8 cellular contexts compared by ENCODE assay signal in the genomic region with DNA sequence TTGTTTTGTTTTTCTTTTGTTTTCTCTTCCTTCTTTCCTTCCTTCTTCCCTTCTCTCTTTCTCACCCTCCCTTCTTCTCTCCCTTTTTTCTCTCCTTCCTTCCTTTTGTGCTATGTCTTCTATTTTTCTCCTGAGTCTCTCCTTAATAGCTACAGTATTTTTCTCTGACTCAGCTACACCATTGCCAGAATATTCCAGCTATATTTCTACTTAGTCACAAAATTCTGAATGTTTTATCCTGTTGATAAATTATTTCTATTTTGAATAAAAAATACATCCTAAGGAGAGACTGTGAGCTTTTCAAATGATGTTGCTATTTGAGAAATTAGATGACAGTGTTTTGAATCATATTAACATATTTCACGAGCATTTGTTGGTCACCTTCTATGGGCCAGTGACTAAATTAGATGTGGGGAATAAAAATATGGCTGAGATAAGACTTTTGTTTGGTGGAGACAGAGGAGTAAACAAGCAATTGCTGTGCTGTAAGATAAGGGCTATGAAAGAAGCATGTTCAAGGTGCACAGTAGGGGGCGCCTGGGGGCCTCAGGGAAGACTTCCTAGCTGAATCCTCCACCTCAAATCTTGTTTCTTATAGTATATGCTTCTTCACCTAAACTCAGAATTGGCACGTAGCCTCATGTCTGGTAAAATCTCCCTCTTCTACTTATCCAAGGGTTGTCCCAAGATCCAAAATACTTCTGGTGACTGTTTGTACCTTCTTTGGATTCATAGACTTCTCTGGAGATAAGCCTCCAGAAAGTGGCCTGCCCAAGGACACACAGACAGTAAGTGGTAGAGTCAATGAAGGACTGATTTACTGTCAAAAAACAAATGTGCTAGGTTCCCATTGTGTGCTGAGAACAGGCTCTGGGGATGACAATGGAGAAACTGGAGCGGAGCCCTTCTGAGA.
DNase-seq lines count a peak whose midpoint lies in the region; ATAC-seq and TF ChIP-seq lines count a peak whose summit lies in the region.

No MANE protein-coding gene starts in this region.

- no peak for TF ChIP-seq EP300 in sigmoid colon (IDR thresholded peaks at IDR 0.05)

- intact Hi-C loops in sigmoid colon (cut with DNase I), result no loop called here

- no peaks in the 10 kb centered on the region for H3K9me3 Mint-ChIP-seq in type B pancreatic cell

- no peak overlapping the region for H3K27ac Mint-ChIP-seq in type B pancreatic cell

- no peaks in the 10 kb centered on the region for H3K9me3 ChIP-seq in AG04450 (ENCODE audit: control insufficient read depth, insufficient read depth, low read length)
- H3K9me3 ChIP-seq in liver (ENCODE audit: control insufficient read depth in 4 of 4, low read length in 3 of 4), result peaks cover 0 to 2% (median 0%) of the 10 kb centered on the region in 4 donors
- no peaks in the 10 kb centered on the region for H3K9me3 ChIP-seq in sigmoid colon

- no peak overlapping the region for H3K4me3 Mint-ChIP-seq in type B pancreatic cell

- WGBS in liver, result 52% methylated on average over 4 of the region's 4 CpGs
- WGBS in sigmoid colon, 2 donors, result 46 to 58% methylated on average over 4 of the region's 4 CpGs

- H3K36me3 ChIP-seq in liver (ENCODE audit: control insufficient read depth in 4 of 4, insufficient read depth in 3 of 4, low read depth in 1 of 4, low read length in 3 of 4) (no peaks in the 10 kb centered on the region), sigmoid colon (no peaks in the 10 kb centered on the region)

- no peak for ATAC-seq in HG02610 (IDR thresholded peaks at IDR 0.05; ENCODE audit: unreplicated experiment)

- peaks cover 5% of the 10 kb centered on the region for H3K27me3 Mint-ChIP-seq in type B pancreatic cell

- peaks cover 0 to 19% (median 6%) of the 10 kb centered on the region in 4 donors for H3K4me1 ChIP-seq in liver (ENCODE audit: control insufficient read depth in 4 of 4, insufficient read depth in 4 of 4, low read length in 3 of 4)
- H3K4me1 ChIP-seq in sigmoid colon, result no peaks in the 10 kb centered on the region

- TF ChIP-seq POLR2A in sigmoid colon (IDR thresholded peaks at IDR 0.05), result no peak

- H3K27me3 ChIP-seq in AG04450 (ENCODE audit: control insufficient read depth, insufficient read depth, low read length), result no peaks in the 10 kb centered on the region
- no peaks in the 10 kb centered on the region for H3K27me3 ChIP-seq in liver (ENCODE audit: control insufficient read depth in 4 of 4, insufficient read depth in 4 of 4, low read length in 3 of 4)
- H3K27me3 ChIP-seq in sigmoid colon, result no peaks in the 10 kb centered on the region

- H3K36me3 Mint-ChIP-seq in type B pancreatic cell, result no peaks in the 10 kb centered on the region

- peaks cover 20% of the 10 kb centered on the region for H3K4me1 Mint-ChIP-seq in type B pancreatic cell (ENCODE audit: unreplicated experiment)

- TF ChIP-seq RAD21 in liver (IDR thresholded peaks at IDR 0.05), result peak; percentile 40 to 42

- CTCF ChIA-PET in AG04450 (lab: Charles Lee), result interaction anchor here (0.6 to 2.6 kb wide), 33 partner anchors 9 to 557 kb away, joined by 3 to 21 read pairs (median 4); no protein-coding TSS in a partner anchor

- in situ Hi-C loops in GM13976 (cut with MboI; ENCODE audit: low sequenced_read_pairs, unreplicated experiment), result no loop called here

- POLR2A ChIA-PET in AG04450 (lab: Yijun Ruan, JAX), result no interaction called here

- no peak overlapping the region for H3K4me3 ChIP-seq in AG04450 (ENCODE audit: low read depth, low read length)
- H3K4me3 ChIP-seq in liver (ENCODE audit: low read depth in 1 of 3, low read length in 3 of 3), result no peak overlapping the region
- H3K4me3 ChIP-seq in sigmoid colon, result no peak overlapping the region

- TF ChIP-seq CTCF in AG04450 (IDR thresholded peaks at IDR 0.05; ENCODE audit: low read depth, low read length) (peak; percentile 80), GM13976 (IDR thresholded peaks at IDR 0.05; ENCODE audit: borderline replicate concordance, control extremely low read depth, extremely low read depth, insufficient read depth, missing control alignments) (peak; percentile 51), liver (IDR thresholded peaks at IDR 0.05; ENCODE audit: low read depth, low read length, missing input control) (peak; percentile 22), type B pancreatic cell (conservative IDR thresholded peaks at IDR 0.05) (peak; percentile 73), sigmoid colon (IDR thresholded peaks at IDR 0.05) (no peak)

- DNase-seq in AG04450 (ENCODE audit: low read depth, low spot score), result no peak
- no peak for DNase-seq in GM13976 (ENCODE audit: low spot score)
- peak; percentile 75 for DNase-seq in SHP77 treated with DMSO at 0.1 percent for 48 hours (lab: John Stamatoyannopoulos, UW)
- peak; percentile 23 for DNase-seq in amniotic stem cell (lab: John Stamatoyannopoulos, UW)
- DNase-seq in type B pancreatic cell (ENCODE audit: extremely low spot score, unreplicated experiment), result no peak
- DNase-seq in sigmoid colon, result no peak

- H3K9ac ChIP-seq in liver (ENCODE audit: low read depth in 1 of 2, low read length in 2 of 2), result no peak overlapping the region

- H3K27ac ChIP-seq in AG04450 (ENCODE audit: low read depth, low read length) (no peak overlapping the region), liver (ENCODE audit: low read depth in 1 of 2, low read length in 2 of 2) (no peak overlapping the region), sigmoid colon (no peak overlapping the region)

TF ChIP-seq in liver, 16 proteins besides CTCF, POLR2A, EP300 and RAD21:
- TF ChIP-seq, protein P1, sequence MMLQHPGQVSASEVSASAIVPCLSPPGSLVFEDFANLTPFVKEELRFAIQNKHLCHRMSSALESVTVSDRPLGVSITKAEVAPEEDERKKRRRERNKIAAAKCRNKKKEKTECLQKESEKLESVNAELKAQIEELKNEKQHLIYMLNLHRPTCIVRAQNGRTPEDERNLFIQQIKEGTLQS (IDR thresholded peaks at IDR 0.05), result no peak
- TF ChIP-seq NR2F2 (IDR thresholded peaks at IDR 0.05) (no peak), YY1 (IDR thresholded peaks at IDR 0.05) (no peak), JUND (IDR thresholded peaks at IDR 0.05) (no peak), FOXA1 (IDR thresholded peaks at IDR 0.05) (no peak), HNF4A (conservative IDR thresholded peaks at IDR 0.05) (no peak)
TF ChIP-seq in liver: peak in this region for 0.

Comparison
In these comparisons a context has a peak if more than half of its experiments do, and no peak if none do; other contexts are left out.
1. DNase-seq: peak in SHP77 treated with DMSO at 0.1 percent for 48 hours (single experiment) and amniotic stem cell (single experiment); none in AG04450 (single experiment), GM13976 (single experiment), type B pancreatic cell (single experiment) and sigmoid colon (single experiment).
2. CTCF ChIP-seq: peak in AG04450 (single experiment), GM13976 (single experiment), liver (single experiment) and type B pancreatic cell (single experiment); none in sigmoid colon (0 of 4).